In the genomic region with DNA sequence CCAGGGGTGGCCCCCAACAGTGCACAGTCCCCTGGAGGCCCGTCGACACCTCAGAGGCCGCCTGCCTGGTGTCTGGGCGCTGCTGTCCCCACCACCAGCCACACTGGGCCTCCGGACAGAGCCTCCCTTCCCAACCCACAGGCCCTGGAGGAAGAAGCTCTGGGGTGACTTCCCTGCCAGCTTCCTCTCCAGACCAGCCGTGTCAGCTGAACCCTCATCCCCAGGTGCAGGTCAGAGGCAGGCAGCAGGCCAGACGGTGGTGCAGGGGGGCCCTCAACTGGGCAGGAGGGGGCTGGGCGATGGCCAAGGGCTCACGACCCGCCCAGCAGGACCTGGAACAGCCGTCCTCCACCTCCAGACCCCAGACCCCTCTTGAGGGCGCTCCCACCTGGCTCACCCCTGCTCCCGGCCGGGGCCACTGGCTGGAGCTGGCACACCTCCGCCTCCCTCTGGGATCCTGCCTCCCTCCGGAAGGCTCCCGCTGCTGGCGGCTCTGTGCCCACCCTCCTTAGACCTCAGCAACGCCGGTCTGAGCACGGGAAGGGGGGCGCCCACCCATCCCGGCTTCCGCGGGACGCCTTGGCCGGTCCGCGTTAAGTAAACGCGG, we compare ENCODE assay signal across 2 cellular contexts.
TF ChIP-seq lines count a peak whose summit lies in the region.

No MANE protein-coding gene starts in this region.

TF ChIP-seq in GM12891, 5 proteins besides CTCF, POLR2A, EP300 and RAD21:
- no peak for TF ChIP-seq PAX5 (IDR thresholded peaks at IDR 0.05; ENCODE audit: insufficient read depth, low read length, severe bottlenecking)
- no peak for TF ChIP-seq POLR2AphosphoS5 (IDR thresholded peaks at IDR 0.05; ENCODE audit: low read depth, low read length)
- TF ChIP-seq TAF1 (IDR thresholded peaks at IDR 0.05; ENCODE audit: low read depth, low read length) = no peak
- TF ChIP-seq POU2F2 (IDR thresholded peaks at IDR 0.05; ENCODE audit: low read depth, low read length) = no peak
- no peak for TF ChIP-seq SPI1 (IDR thresholded peaks at IDR 0.05; ENCODE audit: low read depth, low read length)
TF ChIP-seq in GM12891: peak in this region for 0.

TF ChIP-seq in endothelial cell of umbilical vein, 7 proteins besides CTCF, POLR2A, EP300 and RAD21:
- TF ChIP-seq EZH2 (IDR thresholded peaks at IDR 0.05; ENCODE audit: borderline replicate concordance, low read depth, low read length, severe bottlenecking) (peak; percentile 37), JUN (IDR thresholded peaks at IDR 0.05; ENCODE audit: borderline replicate concordance, insufficient read depth, insufficient read length, low read depth) (no peak), MAX (IDR thresholded peaks at IDR 0.05; ENCODE audit: insufficient read depth, insufficient read length) (no peak)
TF ChIP-seq in endothelial cell of umbilical vein: peak in this region for 1.
